Comparison of ENCODE assay signal across 9 cellular contexts in genomic region chr1:179550753-179551682, GRCh38. TPM values are rescaled to one million over a fixed set of nuclear protein-coding genes. Genes with fewer than 3 reads are reported as not detected.
DNase-seq lines count a peak whose midpoint lies in the region; ATAC-seq lines count a peak whose summit lies in the region.
"Had no signal": no experiment of that assay in that cellular context is flagged by ENCODE, and none has a peak within 500 bp of the region (broad histone marks: within the 10 kb centered on the region; RNA-seq: fewer than 3 reads in every experiment).

No MANE protein-coding gene starts in this region.

- H3K36me3 Mint-ChIP-seq in T-helper 2 cell treated with Interferon-gamma antibody and Interleukin-4, amounts not matched to agents 5 μg/mL and 100 μg/mL, for 36 hours (ENCODE audit: low read depth): no peaks in the 10 kb centered on the region
- H3K36me3 Mint-ChIP-seq in immature natural killer cell: no peaks in the 10 kb centered on the region

- no peak overlapping the region for H3K27ac Mint-ChIP-seq in T-helper 2 cell treated with Interferon-gamma antibody and Interleukin-4, amounts not matched to agents 5 μg/mL and 100 μg/mL, for 36 hours
- H3K27ac Mint-ChIP-seq in immature natural killer cell: no peak overlapping the region

- H3K4me1 ChIP-seq in SJSA1 (replicated peaks): peaks cover 18% of the 10 kb centered on the region
- H3K4me1 ChIP-seq: upper lobe of left lung had no signal

- H3K4me3 Mint-ChIP-seq in T-helper 2 cell treated with Interferon-gamma antibody and Interleukin-4, amounts not matched to agents 5 μg/mL and 100 μg/mL, for 36 hours: no peak overlapping the region
- H3K4me3 Mint-ChIP-seq in immature natural killer cell: no peak overlapping the region

- H3K27ac ChIP-seq in SJSA1: peak overlapping the region; percentile 87
- H3K27ac ChIP-seq: upper lobe of left lung had no signal

- H3K4me1 Mint-ChIP-seq in T-helper 2 cell treated with Interferon-gamma antibody and Interleukin-4, amounts not matched to agents 5 μg/mL and 100 μg/mL, for 36 hours (ENCODE audit: low read depth): no peaks in the 10 kb centered on the region
- no peaks in the 10 kb centered on the region for H3K4me1 Mint-ChIP-seq in immature natural killer cell

- no peaks in the 10 kb centered on the region for H3K36me3 ChIP-seq in SJSA1
- H3K36me3 ChIP-seq: upper lobe of left lung had no signal

- H3K9me3 Mint-ChIP-seq in T-helper 2 cell treated with Interferon-gamma antibody and Interleukin-4, amounts not matched to agents 5 μg/mL and 100 μg/mL, for 36 hours: no peaks in the 10 kb centered on the region
- no peaks in the 10 kb centered on the region for H3K9me3 Mint-ChIP-seq in immature natural killer cell

- DNase-seq in GM03348 (ENCODE audit: low spot score): peak; percentile 39
- peak; percentile 68 to 78 for DNase-seq in SJSA1 (ENCODE audit: low read depth in 1 of 2, low spot score in 2 of 2)
- DNase-seq in islet precursor cell: peak; percentile 81
- no peak for DNase-seq in middle frontal gyrus (ENCODE audit: extremely low spot score, low spot score)
- no peak for DNase-seq in T-helper 2 cell treated with Interferon-gamma antibody and Interleukin-4, amounts not matched to agents 5 μg/mL and 100 μg/mL, for 36 hours (ENCODE audit: low spot score)
- DNase-seq in immature natural killer cell: no peak
- DNase-seq: upper lobe of left lung had no signal

- H3K4me3 ChIP-seq in SJSA1: no peak overlapping the region
- H3K4me3 ChIP-seq: upper lobe of left lung had no signal

- no peaks in the 10 kb centered on the region for H3K27me3 Mint-ChIP-seq in T-helper 2 cell treated with Interferon-gamma antibody and Interleukin-4, amounts not matched to agents 5 μg/mL and 100 μg/mL, for 36 hours (ENCODE audit: low read depth)
- H3K27me3 Mint-ChIP-seq in immature natural killer cell (ENCODE audit: low read depth in 3 of 3): peaks cover 0 to 3% (median 2%) of the 10 kb centered on the region in 3 donors

- H3K9me3 ChIP-seq in SJSA1 (replicated peaks): no peaks in the 10 kb centered on the region
- H3K9me3 ChIP-seq: upper lobe of left lung had no signal

- H3K27me3 ChIP-seq in SJSA1 (replicated peaks): no peaks in the 10 kb centered on the region
- H3K27me3 ChIP-seq: upper lobe of left lung had no signal

- ATAC-seq in HG03103 (IDR thresholded peaks at IDR 0.05; ENCODE audit: low read depth, unreplicated experiment): peak; percentile 60
- ATAC-seq in HG02981 (IDR thresholded peaks at IDR 0.05; ENCODE audit: unreplicated experiment): no peak

RNA-seq across cellular contexts. Expression of gene NPHS2, which starts 24.7 kb away (rescaled TPM):
- total RNA-seq in SJSA1 (2014; rRNA removed; shearing (Covaris generic)): not detected in 2 replicates
- not detected for polyA plus RNA-seq in immature natural killer cell
- total RNA-seq: upper lobe of left lung had no signal

RNA-seq across cellular contexts. Expression of gene TDRD5, which starts 40.6 kb away (rescaled TPM):
- total RNA-seq in SJSA1 (2014; rRNA removed; shearing (Covaris generic)): not detected in 2 replicates
- polyA plus RNA-seq in immature natural killer cell: not detected

Comparison
In these comparisons a context has a peak if more than half of its experiments do, and no peak if none do; other contexts are left out.
1. DNase-seq: peak in GM03348 (single experiment), SJSA1 (2 of 2) and islet precursor cell (single experiment); none in middle frontal gyrus (single experiment), T-helper 2 cell treated with Interferon-gamma antibody and Interleukin-4, amounts not matched to agents 5 μg/mL and 100 μg/mL, for 36 hours (single experiment) and immature natural killer cell (0 of 3).